ENCODE assay signal across 31 cellular contexts in genomic region chr6:57327311-57327710, GRCh38.
"Had no signal": no experiment of that assay in that cellular context is flagged by ENCODE, and none has a peak within 500 bp of the region (broad histone marks: within the 10 kb centered on the region; RNA-seq: fewer than 3 reads in every experiment).

No MANE protein-coding gene starts in this region.

- H3K4me1 ChIP-seq: neural progenitor cell, parathyroid adenoma, psoas muscle, spleen, suprapubic skin, testis, tibial artery, transverse colon, upper lobe of right lung, vagina had no signal

- H3K27ac Mint-ChIP-seq: natural killer cell; nephron; neural progenitor cell; progenitor cell of endocrine pancreas; stimulated activated memory B cell treated with anti-CD40 and anti-IgM and Interleukin-4, amounts not matched to agents 10 μg/mL and 1 μg/mL and 100 μg/mL, for 72 hours; stimulated activated naive CD8-positive, alpha-beta T cell treated with anti-CD3 and anti-CD28 coated beads, Interleukin-15, amount 100 ng/mL, for 72 hours; type B pancreatic cell had no signal

- H3K27me3 Mint-ChIP-seq: progenitor cell of endocrine pancreas; stimulated activated memory B cell treated with anti-CD40 and anti-IgM and Interleukin-4, amounts not matched to agents 10 μg/mL and 1 μg/mL and 100 μg/mL, for 72 hours; stimulated activated naive CD8-positive, alpha-beta T cell treated with anti-CD3 and anti-CD28 coated beads, Interleukin-15, amount 100 ng/mL, for 72 hours; type B pancreatic cell had no signal

- ATAC-seq: natural killer cell; psoas muscle; right cardiac atrium; sciatic nerve; stimulated activated memory B cell treated with anti-CD40 and anti-IgM and Interleukin-4, amounts not matched to agents 10 μg/mL and 1 μg/mL and 100 μg/mL, for 72 hours; stimulated activated naive CD8-positive, alpha-beta T cell treated with anti-CD3 and anti-CD28 coated beads, Interleukin-15, amount 100 ng/mL, for 72 hours; stimulated activated naive CD8-positive, alpha-beta T cell treated with anti-CD3 and anti-CD28 coated beads, Interleukin-15, Interleukin-2, amounts not matched to agents 100 U/mL and 50 U/mL, for 24 hours; upper lobe of right lung had no signal

- H3K9me3 ChIP-seq: ovary, testis, upper lobe of right lung had no signal

- H3K4me2 ChIP-seq: neural progenitor cell, smooth muscle cell had no signal

- H3K36me3 ChIP-seq: ovary had no signal

- H3K4me3 ChIP-seq: neural progenitor cell, ovary, psoas muscle, skin epidermis, smooth muscle cell, spleen, suprapubic skin, testis, tibial artery, transverse colon, upper lobe of right lung, vagina had no signal

- H3K79me2 ChIP-seq: parathyroid adenoma had no signal

- H3K9ac ChIP-seq: neural progenitor cell, parathyroid adenoma had no signal

- H3K4me1 Mint-ChIP-seq: nephron; neural progenitor cell; stimulated activated memory B cell treated with anti-CD40 and anti-IgM and Interleukin-4, amounts not matched to agents 10 μg/mL and 1 μg/mL and 100 μg/mL, for 72 hours had no signal

- H3K27me3 ChIP-seq: neural progenitor cell, ovary, spleen, suprapubic skin, testis, tibial artery, transverse colon, upper lobe of right lung, vagina had no signal

- DNase-seq: natural killer cell; occipital lobe; ovary; posterior cingulate gyrus; psoas muscle; right cardiac atrium; spleen; stimulated activated CD4-positive, alpha-beta T cell treated with anti-CD3 and anti-CD28 coated beads, Interleukin-12 subunit alpha, Interleukin-12 subunit beta, amount 100 ng/mL, for 4 hours; stimulated activated CD4-positive, alpha-beta T cell treated with anti-CD3 and anti-CD28 coated beads, Interleukin-1b, Interleukin-23, amount 100 ng/mL, for 48 hours; stimulated activated CD4-positive, alpha-beta T cell treated with anti-CD3 and anti-CD28 coated beads, Interleukin-4, amount 100 ng/mL, for 1 hour; stimulated activated CD4-positive, alpha-beta T cell treated with anti-CD3 and anti-CD28 coated beads, Interleukin-4, amount 100 ng/mL, for 4 hours; stimulated activated CD8-positive, alpha-beta memory T cell treated with anti-CD3 and anti-CD28 coated beads, Interleukin-4, amount 100 ng/mL, for 48 hours; stimulated activated naive CD4-positive, alpha-beta T cell; stimulated activated naive CD8-positive, alpha-beta T cell treated with anti-CD3 and anti-CD28 coated beads, Interleukin-15, amount 100 ng/mL, for 72 hours; stimulated activated naive CD8-positive, alpha-beta T cell treated with anti-CD3 and anti-CD28 coated beads, Interleukin-15, Interleukin-2, amounts not matched to agents 100 U/mL and 50 U/mL, for 24 hours; substantia nigra; testis; tibial artery; transverse colon; upper lobe of right lung had no signal

- H2AFZ ChIP-seq: neural progenitor cell, parathyroid adenoma had no signal

- H3K27ac ChIP-seq: neural progenitor cell, ovary, parathyroid adenoma, psoas muscle, skin epidermis, spleen, suprapubic skin, testis, tibial artery, transverse colon, upper lobe of right lung, vagina had no signal

- H3K4me3 Mint-ChIP-seq: natural killer cell; nephron; neural progenitor cell; stimulated activated memory B cell treated with anti-CD40 and anti-IgM and Interleukin-4, amounts not matched to agents 10 μg/mL and 1 μg/mL and 100 μg/mL, for 72 hours; stimulated activated naive CD8-positive, alpha-beta T cell treated with anti-CD3 and anti-CD28 coated beads, Interleukin-15, amount 100 ng/mL, for 72 hours; type B pancreatic cell had no signal
